8 cellular contexts compared by ENCODE assay signal in genomic region chr16:726438-727290, GRCh38. TPM values are rescaled to one million over a fixed set of nuclear protein-coding genes. Genes with fewer than 3 reads are reported as not detected.
DNase-seq lines count a peak whose midpoint lies in the region; ATAC-seq and TF ChIP-seq lines count a peak whose summit lies in the region.

Gene CCDC78 (minus strand): TSS chr16:726443. CDS start chr16:726367, 76 bp downstream.
Gene HAGHL (plus strand): TSS chr16:727106. CDS start chr16:727510, 404 bp downstream.

- H3K4me3 Mint-ChIP-seq in glutamatergic neuron (ENCODE audit: unreplicated experiment) (peak within 1 kb of the TSS; percentile 63), osteocyte (ENCODE audit: unreplicated experiment) (peak within 1 kb of the TSS; percentile 66)

- TF ChIP-seq CTCF in AG09309 (IDR thresholded peaks at IDR 0.05; ENCODE audit: control insufficient read depth, insufficient read depth, low read depth, low read length, missing control alignments) (no peak), glutamatergic neuron (IDR thresholded peaks at IDR 0.05; ENCODE audit: partially characterized antibody, unreplicated experiment) (no peak), osteocyte (IDR thresholded peaks at IDR 0.05) (no peak)

- no peaks in the 10 kb centered on the region for H3K36me3 Mint-ChIP-seq in glutamatergic neuron (ENCODE audit: unreplicated experiment)
- no peaks in the 10 kb centered on the region for H3K36me3 Mint-ChIP-seq in osteocyte (ENCODE audit: unreplicated experiment)

- H3K9me3 Mint-ChIP-seq in glutamatergic neuron (ENCODE audit: unreplicated experiment) (no peaks in the 10 kb centered on the region), osteocyte (ENCODE audit: unreplicated experiment) (no peaks in the 10 kb centered on the region)

- H3K27me3 Mint-ChIP-seq in glutamatergic neuron (ENCODE audit: unreplicated experiment): peaks cover 6% of the 10 kb centered on the region
- H3K27me3 Mint-ChIP-seq in osteocyte (ENCODE audit: unreplicated experiment): no peaks in the 10 kb centered on the region

- H3K4me1 Mint-ChIP-seq in glutamatergic neuron (ENCODE audit: low read depth, unreplicated experiment) (no peaks in the 10 kb centered on the region), osteocyte (ENCODE audit: unreplicated experiment) (peaks cover 3% of the 10 kb centered on the region)

- H3K4me3 ChIP-seq in AG09309 (ENCODE audit: control insufficient read depth, low read depth, low read length): peak within 1 kb of the TSS; percentile 57

- H3K27ac Mint-ChIP-seq in glutamatergic neuron (ENCODE audit: unreplicated experiment) (no peak within 1 kb of the TSS), osteocyte (ENCODE audit: unreplicated experiment) (no peak within 1 kb of the TSS)

- ATAC-seq in GM19351 (IDR thresholded peaks at IDR 0.05; ENCODE audit: unreplicated experiment): peak; percentile 37

- no peak for DNase-seq in AG09309 (ENCODE audit: low read depth)
- peak; percentile 64 for DNase-seq in OCI-M1 (lab: John Stamatoyannopoulos, UW)
- peak; percentile 46 for DNase-seq in activated gamma-delta T cell treated with anti-CD3 and anti-CD28 coated beads, Interleukin-2, amount 50 U/mL, for 16 hours (ENCODE audit: low read depth)
- peak; percentile 79 for DNase-seq in glutamatergic neuron
- no peak for DNase-seq in osteocyte (ENCODE audit: extremely low spot score, unreplicated experiment)
- DNase-seq in NCI-H2107 treated with DMSO at 0.1 percent for 48 hours (lab: John Stamatoyannopoulos, UW; ENCODE audit: unreplicated experiment): no peak
- DNase-seq in hepatic stellate cell (ENCODE audit: low spot score): no peak

RNA-seq across cellular contexts. Expression of gene CCDC78, which starts in this region (rescaled TPM):
- total RNA-seq in glutamatergic neuron (ENCODE audit: unreplicated experiment): 18.9 TPM
- 2.6 and 3.1 TPM in 2 replicates for total RNA-seq in osteocyte

RNA-seq across cellular contexts. Expression of gene HAGHL, which starts in this region (rescaled TPM):
- 31.7 TPM for total RNA-seq in glutamatergic neuron (ENCODE audit: unreplicated experiment)
- total RNA-seq in osteocyte: 11.3 and 17.3 TPM in 2 replicates

Comparison
In these comparisons a context has a peak if more than half of its experiments do, and no peak if none do; other contexts are left out.
1. DNase-seq: peak in OCI-M1 (single experiment), activated gamma-delta T cell treated with anti-CD3 and anti-CD28 coated beads, Interleukin-2, amount 50 U/mL, for 16 hours (single experiment) and glutamatergic neuron (single experiment); none in AG09309 (single experiment), osteocyte (single experiment), NCI-H2107 treated with DMSO at 0.1 percent for 48 hours (single experiment) and hepatic stellate cell (single experiment).